In genomic region chr10:73930630-73931327, GRCh38 we compare ENCODE assay signal across 1 cellular context. TPM values are rescaled to one million over a fixed set of nuclear protein-coding genes. Genes with fewer than 3 reads are reported as not detected.
"Had no signal": no experiment of that assay in that cellular context is flagged by ENCODE, and none has a peak within 500 bp of the region (broad histone marks: within the 10 kb centered on the region; RNA-seq: fewer than 3 reads in every experiment).

No MANE protein-coding gene starts in this region.

RNA-seq across cellular contexts. Expression of gene PLAU, which starts 19.8 kb away (rescaled TPM):
- polyA plus RNA-seq: IgD-negative memory B cell had no signal
